In genomic region chr19:13130886-13131490, GRCh38 we compare ENCODE assay signal across 10 cellular contexts. TPM values are rescaled to one million over a fixed set of nuclear protein-coding genes. Genes with fewer than 3 reads are reported as not detected.
DNase-seq lines count a peak whose midpoint lies in the region; ATAC-seq, FAIRE-seq and TF ChIP-seq lines count a peak whose summit lies in the region.
"Had no signal": no experiment of that assay in that cellular context is flagged by ENCODE, and none has a peak within 500 bp of the region (broad histone marks: within the 10 kb centered on the region; RNA-seq: fewer than 3 reads in every experiment).

No MANE protein-coding gene starts in this region.

- no peak overlapping the region for H2AFZ ChIP-seq in H1 (ENCODE audit: low read length)

- H2AK5ac ChIP-seq in H1 (ENCODE audit: low read depth, low read length): no peak overlapping the region

- H3K56ac ChIP-seq in H1 (replicated peaks; ENCODE audit: insufficient read length, low read depth, low read length): no peak overlapping the region

- TF ChIP-seq POLR2A in H1 (IDR thresholded peaks at IDR 0.05; ENCODE audit: control extremely low read depth in 1 of 2, low read depth in 2 of 2, low read length in 2 of 2): no peak

- CTCF ChIA-PET in H1 (lab: Charles Lee; ENCODE audit: partially characterized antibody): interaction anchor here (0.6 to 3.2 kb wide), 7 partner anchors 11 to 1694 kb away, joined by 3 to 8 read pairs (median 3); no protein-coding TSS in a partner anchor

- no peak overlapping the region for H4K8ac ChIP-seq in H1 (ENCODE audit: extremely low read depth, insufficient read depth, low read length)

- TF ChIP-seq RAD21 in H1 (IDR thresholded peaks at IDR 0.05 in 1 of 2, conservative IDR thresholded peaks at IDR 0.05 in 1 of 2; ENCODE audit: low read depth in 2 of 2, low read length in 2 of 2): no peak

- H3K79me2 ChIP-seq in H1 (ENCODE audit: control insufficient read depth in 1 of 2, insufficient read depth in 2 of 2, low read length in 2 of 2): peaks cover 22 to 88% of the 10 kb centered on the region in 2 experiments

- H3K4me1 ChIP-seq in H1 (replicated peaks in 1 of 4; ENCODE audit: control insufficient read depth in 3 of 4, insufficient read depth in 4 of 4, low read length in 3 of 4): no peaks in the 10 kb centered on the region

- H2BK120ac ChIP-seq in H1 (replicated peaks; ENCODE audit: low read depth, low read length): no peak overlapping the region

- H3K4ac ChIP-seq in H1 (replicated peaks; ENCODE audit: insufficient read length, low read depth, low read length): no peak overlapping the region

- peaks cover 35% of the 10 kb centered on the region for H3K79me1 ChIP-seq in H1 (ENCODE audit: low read depth, low read length)

- peaks cover 44 to 63% of the 10 kb centered on the region in 2 experiments for H4K20me1 ChIP-seq in H1 (replicated peaks in 1 of 2; ENCODE audit: control insufficient read depth in 1 of 2, insufficient read depth in 2 of 2, low read length in 2 of 2)

- H3K9me3 ChIP-seq in T-helper 17 cell (ENCODE audit: control insufficient read depth, low read length, poor library complexity, severe bottlenecking) (no peaks in the 10 kb centered on the region), H1 (ENCODE audit: insufficient read depth in 2 of 2, low read depth in 1 of 2, low read length in 1 of 2) (no peaks in the 10 kb centered on the region)
- H3K9me3 ChIP-seq: transverse colon had no signal

- WGBS in H1 (ENCODE audit: extremely low coverage in 1 of 2, insufficient coverage in 1 of 2, insufficient read length in 1 of 2, insufficient replicate concordance in 2 of 2, low coverage in 1 of 2, low lambda C conversion rate in 2 of 2, missing lambda C conversion rate in 1 of 2), 2 experiments: 89% methylated on average over 3 of the region's 3 CpGs; no CpG with 5 or more reads in 1 of the 2 experiments

- no peak overlapping the region for H3K18ac ChIP-seq in H1 (ENCODE audit: extremely low read depth, low read length)

- POLR2A ChIA-PET in H1 (lab: Charles Lee; ENCODE audit: partially characterized antibody): interaction anchor here (1.0 to 14.8 kb wide), 9 partner anchors 11 to 178 kb away, joined by 3 to 228 read pairs (median 5); partner anchors contain the start of genes IER2, NACC1, STX10 and TRMT1

- no peak for TF ChIP-seq EP300 in H1 (IDR thresholded peaks at IDR 0.05; ENCODE audit: borderline replicate concordance in 1 of 2, low read depth in 2 of 2, low read length in 2 of 2)

- FAIRE-seq in H1 (lab: Jason Lieb, UNC): no peak

- H3K14ac ChIP-seq in H1 (ENCODE audit: insufficient read length): no peak overlapping the region

- no peak overlapping the region for H3K23ac ChIP-seq in H1 (ENCODE audit: insufficient read length)

- peaks cover 0 to 26% (median 16%) of the 10 kb centered on the region in 4 experiments for H3K36me3 ChIP-seq in H1 (ENCODE audit: control insufficient read depth in 2 of 4, insufficient read depth in 4 of 4, low read length in 3 of 4)

- H2BK15ac ChIP-seq in H1 (ENCODE audit: low read length): no peak overlapping the region

- no peak overlapping the region for H2BK5ac ChIP-seq in H1 (ENCODE audit: low read depth, low read length)

- no peak for DNase-seq in T-helper 17 cell
- DNase-seq in H1 (ENCODE audit: low read depth in 1 of 2, low spot score in 2 of 2): no peak
- no peak for DNase-seq in SK-N-DZ (ENCODE audit: low spot score)
- no peak for DNase-seq in iPS-NIHi11 (ENCODE audit: low spot score)
- DNase-seq: activated CD8-positive, alpha-beta memory T cell treated with anti-CD3 and anti-CD28 coated beads, Interleukin-2, amount 50 U/mL, for 48 hours; erythroblast; midbrain; MV-4-11; transverse colon had no signal

- H3K36me3 Mint-ChIP-seq in T-helper 17 cell (ENCODE audit: low read depth): no peaks in the 10 kb centered on the region

- peak overlapping the region; percentile 66 for H3K27ac Mint-ChIP-seq in T-helper 17 cell

- H3K4me1 Mint-ChIP-seq in T-helper 17 cell: peaks cover 30% of the 10 kb centered on the region

- H3K4me2 ChIP-seq in H1 (ENCODE audit: insufficient read depth in 1 of 2, low read depth in 2 of 2, low read length in 2 of 2): no peak overlapping the region

- no peaks in the 10 kb centered on the region for H3K23me2 ChIP-seq in H1 (ENCODE audit: low read depth, low read length)

- H2BK20ac ChIP-seq in H1 (ENCODE audit: low read length): no peak overlapping the region

- no peak for ATAC-seq in T-helper 17 cell
- ATAC-seq: Panc1 had no signal

- H3K27ac ChIP-seq in H1 (ENCODE audit: low read depth, low read length): no peak overlapping the region
- H3K27ac ChIP-seq: transverse colon had no signal

- H3K27me3 ChIP-seq in H1 (replicated peaks in 1 of 4; ENCODE audit: control insufficient read depth in 3 of 4, extremely low read depth in 1 of 4, insufficient read depth in 3 of 4, low read length in 3 of 4): no peaks in the 10 kb centered on the region
- H3K27me3 ChIP-seq: transverse colon had no signal

- no peak overlapping the region for H3K4me3 ChIP-seq in H1 (ENCODE audit: extremely low read depth in 1 of 4, insufficient read depth in 2 of 4, low read depth in 3 of 4, low read length in 4 of 4)
- H3K4me3 ChIP-seq: transverse colon had no signal

- H3K9ac ChIP-seq in H1 (replicated peaks in 1 of 4; ENCODE audit: extremely low read depth in 1 of 4, low read depth in 3 of 4, low read length in 3 of 4): no peak overlapping the region

- H3K4me3 Mint-ChIP-seq in T-helper 17 cell: no peak overlapping the region

- no peak overlapping the region for H2BK12ac ChIP-seq in H1 (ENCODE audit: low read depth, low read length)

- H3K27me3 Mint-ChIP-seq in T-helper 17 cell: no peaks in the 10 kb centered on the region

- H4K91ac ChIP-seq in H1 (replicated peaks; ENCODE audit: insufficient read length, low read length): no peak overlapping the region

- H4K5ac ChIP-seq in H1 (ENCODE audit: insufficient read length, low read depth, low read length): no peak overlapping the region

- no peak for TF ChIP-seq CTCF in H1 (IDR thresholded peaks at IDR 0.05; ENCODE audit: control extremely low read depth in 1 of 3, insufficient read depth in 1 of 3, low read depth in 1 of 3, low read length in 3 of 3)

RNA-seq across cellular contexts. Expression of gene NACC1, which starts 12.9 kb away (rescaled TPM):
- 10 to 100 TPM; 23.1 to 26.4 TPM for total RNA-seq in T-helper 17 cell
- total RNA-seq in H1 (2021; fragmentation: NEBNext Ultra II Directional; extraction: Animal tissue kit (Norgen Biotek cat#: 25700)): 226 and 234 TPM in 2 replicates
- 301 and 541 TPM in 2 replicates for polyA plus RNA-seq in H1 (2011; rRNA removed)
- 204 TPM for polyA plus RNA-seq in H1 (2011; cell fraction: cytosol; rRNA removed)
- 367 TPM for polyA plus RNA-seq in H1 (2011; cell fraction: nucleus; rRNA removed)
- 72.2 to 138 TPM (median 120 TPM) in 4 replicates for polyA plus RNA-seq in H1 (2012, experiment 1 of 2)
- polyA plus RNA-seq in H1 (2012, experiment 2 of 2): 144 TPM
- 169 TPM for polyA plus RNA-seq in H1 (2013, experiment 1 of 2)
- polyA plus RNA-seq in H1 (2013, experiment 2 of 2): 186 TPM
- polyA minus RNA-seq in H1 (2011; rRNA and poly(A)+ RNA removed): 150 and 197 TPM in 2 replicates
- 187 TPM for polyA minus RNA-seq in H1 (2011; cell fraction: cytosol; rRNA and poly(A)+ RNA removed)
- polyA minus RNA-seq in H1 (2011; cell fraction: nucleus; rRNA and poly(A)+ RNA removed): 126 TPM
- 22.5 and 35.9 TPM in 2 replicates for polyA plus RNA-seq in SK-N-DZ (2014; cell fraction: cytosol; rRNA removed)
- 20.5 and 25.4 TPM in 2 replicates for polyA plus RNA-seq in SK-N-DZ (2014; cell fraction: nucleus; rRNA removed)

RNA-seq across cellular contexts. Expression of gene TRMT1, which starts 14.4 kb away (rescaled TPM):
- 10 to 100 TPM; 60.3 to 72.3 TPM for total RNA-seq in T-helper 17 cell
- 96.6 and 99.3 TPM in 2 replicates for total RNA-seq in H1 (2021; fragmentation: NEBNext Ultra II Directional; extraction: Animal tissue kit (Norgen Biotek cat#: 25700))
- polyA plus RNA-seq in H1 (2011; rRNA removed): 77.4 and 118 TPM in 2 replicates
- polyA plus RNA-seq in H1 (2011; cell fraction: cytosol; rRNA removed): 94.9 TPM
- polyA plus RNA-seq in H1 (2011; cell fraction: nucleus; rRNA removed): 298 TPM
- 66.0 to 95.2 TPM (median 84.7 TPM) in 4 replicates for polyA plus RNA-seq in H1 (2012, experiment 1 of 2)
- 75.5 TPM for polyA plus RNA-seq in H1 (2012, experiment 2 of 2)
- 69.1 TPM for polyA plus RNA-seq in H1 (2013, experiment 1 of 2)
- 65.4 TPM for polyA plus RNA-seq in H1 (2013, experiment 2 of 2)
- polyA minus RNA-seq in H1 (2011; rRNA and poly(A)+ RNA removed): 38.6 and 46.1 TPM in 2 replicates
- 52.8 TPM for polyA minus RNA-seq in H1 (2011; cell fraction: cytosol; rRNA and poly(A)+ RNA removed)
- polyA minus RNA-seq in H1 (2011; cell fraction: nucleus; rRNA and poly(A)+ RNA removed): 64.4 TPM
- 51.1 and 87.6 TPM in 2 replicates for polyA plus RNA-seq in SK-N-DZ (2014; cell fraction: cytosol; rRNA removed)
- 354 and 363 TPM in 2 replicates for polyA plus RNA-seq in SK-N-DZ (2014; cell fraction: nucleus; rRNA removed)

RNA-seq across cellular contexts. Expression of gene STX10, which starts 19.2 kb away (rescaled TPM):
- total RNA-seq in T-helper 17 cell: 10 to 100 TPM; 33.5 TPM
- total RNA-seq in H1 (2021; fragmentation: NEBNext Ultra II Directional; extraction: Animal tissue kit (Norgen Biotek cat#: 25700)): 50.8 and 53.0 TPM in 2 replicates
- polyA plus RNA-seq in H1 (2011; rRNA removed): 80.1 and 86.8 TPM in 2 replicates
- polyA plus RNA-seq in H1 (2011; cell fraction: cytosol; rRNA removed): 88.9 TPM
- 146 TPM for polyA plus RNA-seq in H1 (2011; cell fraction: nucleus; rRNA removed)
- 58.8 to 94.1 TPM (median 80.2 TPM) in 4 replicates for polyA plus RNA-seq in H1 (2012, experiment 1 of 2)
- polyA plus RNA-seq in H1 (2012, experiment 2 of 2): 81.1 TPM
- polyA plus RNA-seq in H1 (2013, experiment 1 of 2): 48.9 TPM
- polyA plus RNA-seq in H1 (2013, experiment 2 of 2): 49.5 TPM
- 44.8 and 47.0 TPM in 2 replicates for polyA minus RNA-seq in H1 (2011; rRNA and poly(A)+ RNA removed)
- 40.2 TPM for polyA minus RNA-seq in H1 (2011; cell fraction: cytosol; rRNA and poly(A)+ RNA removed)
- polyA minus RNA-seq in H1 (2011; cell fraction: nucleus; rRNA and poly(A)+ RNA removed): 36.6 TPM
- polyA plus RNA-seq in SK-N-DZ (2014; cell fraction: cytosol; rRNA removed): 88.3 and 135 TPM in 2 replicates
- 230 and 272 TPM in 2 replicates for polyA plus RNA-seq in SK-N-DZ (2014; cell fraction: nucleus; rRNA removed)

RNA-seq across cellular contexts. Expression of gene IER2, which starts 19.2 kb away (rescaled TPM):
- 100 to 1,000 TPM; 376 to 523 TPM for total RNA-seq in T-helper 17 cell
- 137 and 138 TPM in 2 replicates for total RNA-seq in H1 (2021; fragmentation: NEBNext Ultra II Directional; extraction: Animal tissue kit (Norgen Biotek cat#: 25700))
- 84.5 and 151 TPM in 2 replicates for polyA plus RNA-seq in H1 (2011; rRNA removed)
- polyA plus RNA-seq in H1 (2011; cell fraction: cytosol; rRNA removed): 66.0 TPM
- polyA plus RNA-seq in H1 (2011; cell fraction: nucleus; rRNA removed): 110 TPM
- polyA plus RNA-seq in H1 (2012, experiment 1 of 2): 106 to 120 TPM (median 111 TPM) in 4 replicates
- polyA plus RNA-seq in H1 (2012, experiment 2 of 2): 92.0 TPM
- polyA plus RNA-seq in H1 (2013, experiment 1 of 2): 105 TPM
- 105 TPM for polyA plus RNA-seq in H1 (2013, experiment 2 of 2)
- polyA minus RNA-seq in H1 (2011; rRNA and poly(A)+ RNA removed): 6.0 and 9.9 TPM in 2 replicates
- 33.4 TPM for polyA minus RNA-seq in H1 (2011; cell fraction: cytosol; rRNA and poly(A)+ RNA removed)
- polyA minus RNA-seq in H1 (2011; cell fraction: nucleus; rRNA and poly(A)+ RNA removed): 81.9 TPM
- polyA plus RNA-seq in SK-N-DZ (2014; cell fraction: cytosol; rRNA removed): 22.6 and 22.7 TPM in 2 replicates
- 27.7 and 36.1 TPM in 2 replicates for polyA plus RNA-seq in SK-N-DZ (2014; cell fraction: nucleus; rRNA removed)

RNA-seq across cellular contexts. Expression of gene LYL1, which starts 28.3 kb away (rescaled TPM):
- total RNA-seq in T-helper 17 cell: 10 to 100 TPM in 1 of 2 donors, 1 to 10 TPM in 1; 6.9 to 17.9 TPM
- total RNA-seq in H1 (2021; fragmentation: NEBNext Ultra II Directional; extraction: Animal tissue kit (Norgen Biotek cat#: 25700)): 0.58 and 0.65 TPM in 2 replicates
- 0.76 and 1.0 TPM in 2 replicates for polyA plus RNA-seq in H1 (2011; rRNA removed)
- 0.62 TPM for polyA plus RNA-seq in H1 (2011; cell fraction: cytosol; rRNA removed)
- 0.78 TPM for polyA plus RNA-seq in H1 (2011; cell fraction: nucleus; rRNA removed)
- 0.23 to 0.67 TPM (median 0.39 TPM) in 4 replicates for polyA plus RNA-seq in H1 (2012, experiment 1 of 2)
- 0.26 TPM for polyA plus RNA-seq in H1 (2012, experiment 2 of 2)
- 0.65 TPM for polyA plus RNA-seq in H1 (2013, experiment 1 of 2)
- polyA plus RNA-seq in H1 (2013, experiment 2 of 2): 0.52 TPM
- 0.10 TPM in 1 of 2 replicates, not detected in the other for polyA minus RNA-seq in H1 (2011; rRNA and poly(A)+ RNA removed)
- 1.2 TPM for polyA minus RNA-seq in H1 (2011; cell fraction: cytosol; rRNA and poly(A)+ RNA removed)
- 0.40 TPM for polyA minus RNA-seq in H1 (2011; cell fraction: nucleus; rRNA and poly(A)+ RNA removed)
- polyA plus RNA-seq in SK-N-DZ (2014; cell fraction: cytosol; rRNA removed): 9.6 and 14.0 TPM in 2 replicates
- polyA plus RNA-seq in SK-N-DZ (2014; cell fraction: nucleus; rRNA removed): 12.2 and 12.8 TPM in 2 replicates
